ENCODE assay signal across 23 cellular contexts in genomic region chr14:63800651-63801385, GRCh38.
DNase-seq lines count a peak whose midpoint lies in the region; ATAC-seq, FAIRE-seq and TF ChIP-seq lines count a peak whose summit lies in the region.
"Had no signal": no experiment of that assay in that cellular context is flagged by ENCODE, and none has a peak within 500 bp of the region (broad histone marks: within the 10 kb centered on the region; RNA-seq: fewer than 3 reads in every experiment).

No MANE protein-coding gene starts in this region.

- DNase-seq in DMS 273 (lab: John Stamatoyannopoulos, UW; ENCODE audit: unreplicated experiment) (peak; percentile 90), H54 (ENCODE audit: insufficient read length, low spot score) (peak; percentile 14), NCI-H524 treated with DMSO at 0.1 percent for 48 hours (lab: John Stamatoyannopoulos, UW) (peak; percentile 36), choroid plexus epithelial cell (ENCODE audit: low read depth) (peak; percentile 51), activated gamma-delta T cell treated with Interleukin-2 at 50 U/mL for 16 hours (no peak), NCI-H345 treated with DMSO at 0.1 percent for 48 hours (lab: John Stamatoyannopoulos, UW; ENCODE audit: unreplicated experiment) (no peak)
- DNase-seq in stimulated activated CD4-positive, alpha-beta T cell treated with anti-CD3 and anti-CD28 coated beads, Interleukin-12 subunit alpha, Interleukin-12 subunit beta, amount 100 ng/mL, for 4 hours: no peak
- no peak for DNase-seq in activated naive CD8-positive, alpha-beta T cell treated with anti-CD3 and anti-CD28 coated beads, Interleukin-2, amount 50 U/mL, for 24 hours
- DNase-seq: ACHN; activated CD4-positive, alpha-beta T cell treated with anti-CD3 and anti-CD28 coated beads, Interleukin-2, amount 50 U/mL, for 4 hours; activated naive CD4-positive, alpha-beta T cell treated with anti-CD3 and anti-CD28 coated beads for 36 hours; dermis blood vessel endothelial cell; left ventricle myocardium inferior; NCI-H1092; NCI-H2029 treated with DMSO at 0.1 percent for 48 hours; NCI-H510A treated with DMSO at 0.1 percent for 48 hours; posterior cingulate gyrus; right cardiac atrium; SIG-M5; spleen; stimulated activated CD4-positive, alpha-beta T cell treated with anti-CD3 and anti-CD28 coated beads, Interleukin-2, amount 100 ng/mL, for 48 hours; T-cell; trophoblast cell had no signal

- no peak overlapping the region for H3K27ac Mint-ChIP-seq in activated naive CD8-positive, alpha-beta T cell treated with anti-CD3 and anti-CD28 coated beads, Interleukin-2, amount 50 U/mL, for 24 hours
- H3K27ac Mint-ChIP-seq: activated naive CD4-positive, alpha-beta T cell treated with anti-CD3 and anti-CD28 coated beads for 36 hours; T-cell had no signal

- H3K4me3 Mint-ChIP-seq in activated naive CD8-positive, alpha-beta T cell treated with anti-CD3 and anti-CD28 coated beads, Interleukin-2, amount 50 U/mL, for 24 hours: no peak overlapping the region
- H3K4me3 Mint-ChIP-seq: activated naive CD4-positive, alpha-beta T cell treated with anti-CD3 and anti-CD28 coated beads for 36 hours; T-cell had no signal

- H3K4me3 ChIP-seq in choroid plexus epithelial cell (ENCODE audit: low read depth, low read length): no peak overlapping the region
- H3K4me3 ChIP-seq: spleen had no signal

- no peak for TF ChIP-seq CTCF in choroid plexus epithelial cell (conservative IDR thresholded peaks at IDR 0.05; ENCODE audit: low read depth, low read length)

- no peak for FAIRE-seq in H54 (lab: Jason Lieb, UNC)

- H3K27me3 Mint-ChIP-seq in activated naive CD8-positive, alpha-beta T cell treated with anti-CD3 and anti-CD28 coated beads, Interleukin-2, amount 50 U/mL, for 24 hours: no peaks in the 10 kb centered on the region

- H3K4me1 Mint-ChIP-seq in activated naive CD8-positive, alpha-beta T cell treated with anti-CD3 and anti-CD28 coated beads, Interleukin-2, amount 50 U/mL, for 24 hours: peaks cover 3% of the 10 kb centered on the region

- TF ChIP-seq POLR2A in H54 (IDR thresholded peaks at IDR 0.05; ENCODE audit: low read depth, low read length): no peak

- no peaks in the 10 kb centered on the region for H3K9me3 Mint-ChIP-seq in activated naive CD8-positive, alpha-beta T cell treated with anti-CD3 and anti-CD28 coated beads, Interleukin-2, amount 50 U/mL, for 24 hours
- H3K9me3 Mint-ChIP-seq: activated naive CD4-positive, alpha-beta T cell treated with anti-CD3 and anti-CD28 coated beads for 36 hours; T-cell had no signal

- ATAC-seq in activated naive CD8-positive, alpha-beta T cell treated with anti-CD3 and anti-CD28 coated beads, Interleukin-2, amount 50 U/mL, for 24 hours: no peak
- ATAC-seq: right cardiac atrium, T-cell had no signal

- no peaks in the 10 kb centered on the region for H3K36me3 Mint-ChIP-seq in activated naive CD8-positive, alpha-beta T cell treated with anti-CD3 and anti-CD28 coated beads, Interleukin-2, amount 50 U/mL, for 24 hours (ENCODE audit: low read depth)
- H3K36me3 Mint-ChIP-seq: T-cell had no signal

Comparison
In these comparisons a context has a peak if more than half of its experiments do, and no peak if none do; other contexts are left out.
1. DNase-seq: peak in DMS 273 (single experiment), H54 (single experiment), NCI-H524 treated with DMSO at 0.1 percent for 48 hours (single experiment) and choroid plexus epithelial cell (single experiment); none in activated gamma-delta T cell treated with Interleukin-2 at 50 U/mL for 16 hours (single experiment), stimulated activated CD4-positive, alpha-beta T cell treated with anti-CD3 and anti-CD28 coated beads, Interleukin-12 subunit alpha, Interleukin-12 subunit beta, amount 100 ng/mL, for 4 hours (single experiment), NCI-H345 treated with DMSO at 0.1 percent for 48 hours (single experiment) and activated naive CD8-positive, alpha-beta T cell treated with anti-CD3 and anti-CD28 coated beads, Interleukin-2, amount 50 U/mL, for 24 hours (single experiment).